32 cellular contexts compared by ENCODE assay signal in the genomic region with DNA sequence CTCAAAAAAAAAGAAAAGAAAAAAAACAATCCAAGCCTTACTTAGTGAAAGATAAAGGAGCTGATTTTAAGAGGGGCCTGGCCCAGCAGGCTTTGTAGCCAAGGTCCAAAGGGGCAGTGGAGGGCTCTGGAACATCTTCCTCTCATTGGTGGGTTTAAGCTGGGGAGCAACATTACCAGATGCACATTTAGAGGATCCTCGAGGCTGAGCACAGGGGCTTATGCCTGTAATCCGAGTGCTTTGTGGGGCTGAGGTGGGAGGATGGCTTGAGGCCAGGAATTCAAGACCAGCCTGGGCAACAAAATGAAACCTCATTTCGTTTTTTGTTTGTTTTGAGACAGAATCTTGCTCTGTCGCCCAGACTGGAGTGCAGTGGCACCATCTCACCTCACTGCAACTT. TPM values are rescaled to one million over a fixed set of nuclear protein-coding genes. Genes with fewer than 3 reads are reported as not detected.
A peak's percentile ranks its signal among the peaks of the same experiment; 100 is the strongest.
DNase-seq lines count a peak whose midpoint lies in the region; FAIRE-seq and TF ChIP-seq lines count a peak whose summit lies in the region.
"Had no signal": no experiment of that assay in that cellular context is flagged by ENCODE, and none has a peak within 500 bp of the region (broad histone marks: within the 10 kb centered on the region; RNA-seq: fewer than 3 reads in every experiment).

No MANE protein-coding gene starts in this region.

- no peaks in the 10 kb centered on the region for H3K9me2 ChIP-seq in hepatocyte (replicated peaks; ENCODE audit: insufficient read depth)

- H3K79me2 ChIP-seq in hepatocyte (no peaks in the 10 kb centered on the region), smooth muscle cell (ENCODE audit: low read depth) (no peaks in the 10 kb centered on the region)

- intact Hi-C loops in activated T-helper 1 cell treated with anti-CD3 and anti-CD28 coated beads, Interleukin-12 subunit alpha, Interleukin-12 subunit beta, Interleukin-2, Interleukin-4 antibody, amounts not matched to agents 30 ng/mL and 10 ng/mL and 1 ng/mL, durations not matched to agents 14 hours and 24 hours and 36 hours (cut with micrococcal nuclease): no loop called here

- H3K27me3 ChIP-seq in hepatocyte (no peaks in the 10 kb centered on the region), smooth muscle cell (ENCODE audit: low read depth) (no peaks in the 10 kb centered on the region)
- H3K27me3 ChIP-seq: body of pancreas, esophagus muscularis mucosa, heart right ventricle had no signal

- H3K27me3 Mint-ChIP-seq in activated T-helper 1 cell treated with anti-CD3 and anti-CD28 coated beads, Interleukin-12 subunit alpha, Interleukin-12 subunit beta, Interleukin-2, Interleukin-4 antibody, amounts not matched to agents 30 ng/mL and 10 ng/mL and 1 ng/mL, durations not matched to agents 14 hours and 24 hours and 36 hours (ENCODE audit: insufficient read depth): peaks cover 6% of the 10 kb centered on the region

- H3K4me3 Mint-ChIP-seq in activated T-helper 1 cell treated with anti-CD3 and anti-CD28 coated beads, Interleukin-12 subunit alpha, Interleukin-12 subunit beta, Interleukin-2, Interleukin-4 antibody, amounts not matched to agents 30 ng/mL and 10 ng/mL and 1 ng/mL, durations not matched to agents 14 hours and 24 hours and 36 hours: no peak overlapping the region
- H3K4me3 Mint-ChIP-seq: naive thymus-derived CD4-positive, alpha-beta T cell; stimulated activated naive B cell treated with anti-CD40 and anti-IgM and Interleukin-4, amounts not matched to agents 10 μg/mL and 1 μg/mL and 100 μg/mL, for 72 hours had no signal

- FAIRE-seq in H54 (lab: Jason Lieb, UNC): no peak
- FAIRE-seq: endometrium had no signal

- no peaks in the 10 kb centered on the region for H3K36me3 Mint-ChIP-seq in activated T-helper 1 cell treated with anti-CD3 and anti-CD28 coated beads, Interleukin-12 subunit alpha, Interleukin-12 subunit beta, Interleukin-2, Interleukin-4 antibody, amounts not matched to agents 30 ng/mL and 10 ng/mL and 1 ng/mL, durations not matched to agents 14 hours and 24 hours and 36 hours (ENCODE audit: low read depth)
- H3K36me3 Mint-ChIP-seq: naive thymus-derived CD4-positive, alpha-beta T cell; stimulated activated naive B cell treated with anti-CD40 and anti-IgM and Interleukin-4, amounts not matched to agents 10 μg/mL and 1 μg/mL and 100 μg/mL, for 72 hours had no signal

- WGBS in hepatocyte (ENCODE audit: low lambda C conversion rate, missing lambda C conversion rate): 36% methylated on average over 4 of the region's 4 CpGs
- 26% methylated on average over 4 of the region's 4 CpGs for WGBS in smooth muscle cell (ENCODE audit: low lambda C conversion rate)

- H3K9me3 ChIP-seq in hepatocyte (ENCODE audit: low read depth): no peaks in the 10 kb centered on the region
- no peaks in the 10 kb centered on the region for H3K9me3 ChIP-seq in smooth muscle cell (replicated peaks; ENCODE audit: low read depth)
- H3K9me3 ChIP-seq: body of pancreas, esophagus muscularis mucosa, heart right ventricle had no signal

- H3K4me3 ChIP-seq in hepatocyte (no peak overlapping the region), smooth muscle cell (no peak overlapping the region)
- H3K4me3 ChIP-seq: body of pancreas, esophagus muscularis mucosa, heart right ventricle, SK-N-MC had no signal

- DNase-seq in NCI-H1092 treated with DMSO at 0.1 percent for 48 hours (lab: John Stamatoyannopoulos, UW): peak; percentile 6
- DNase-seq in NCI-H1092 (lab: John Stamatoyannopoulos, UW): no peak
- peak; percentile 78 for DNase-seq in NCI-H82 treated with DMSO at 0.1 percent for 48 hours (lab: John Stamatoyannopoulos, UW; ENCODE audit: unreplicated experiment)
- no peak for DNase-seq in hepatocyte (ENCODE audit: low spot score)
- DNase-seq in smooth muscle cell (lab: John Stamatoyannopoulos, UW; ENCODE audit: unreplicated experiment): no peak
- DNase-seq in activated T-helper 1 cell treated with anti-CD3 and anti-CD28 coated beads, Interleukin-12 subunit alpha, Interleukin-12 subunit beta, Interleukin-2, Interleukin-4 antibody, amounts not matched to agents 30 ng/mL and 10 ng/mL and 1 ng/mL, durations not matched to agents 14 hours and 24 hours and 36 hours (ENCODE audit: low spot score): no peak
- no peak for DNase-seq in T1000 (lab: John Stamatoyannopoulos, UW)
- DNase-seq in H54 (ENCODE audit: insufficient read length, low spot score): no peak
- DNase-seq: activated CD4-positive, alpha-beta T cell treated with anti-CD3 and anti-CD28 coated beads, Interleukin-2, amount 50 U/mL, for 4 hours; activated CD4-positive, CD25-positive, alpha-beta regulatory T cell; activated naive CD4-positive, alpha-beta T cell treated with Interleukin-2 at 50 U/mL for 16 hours; activated T-cell treated with anti-CD3 and anti-CD28 coated beads, Interleukin-2, amount 50 U/mL, for 48 hours; body of pancreas; C1 segment of cervical spinal cord; COR-L47; DMS53; foreskin melanocyte; GDM1; heart right ventricle; midbrain; naive thymus-derived CD4-positive, alpha-beta T cell; NCI-H1417; NCI-H2029; NCI-H446 treated with DMSO at 0.1 percent for 48 hours; stimulated activated naive B cell treated with anti-CD40 and anti-IgM and Interleukin-4, amounts not matched to agents 10 μg/mL and 1 μg/mL and 100 μg/mL, for 72 hours; T-helper 1 cell had no signal

- peaks cover 7% of the 10 kb centered on the region for H3F3A ChIP-seq in smooth muscle cell (ENCODE audit: low read depth)

- no peak overlapping the region for H3K27ac Mint-ChIP-seq in activated T-helper 1 cell treated with anti-CD3 and anti-CD28 coated beads, Interleukin-12 subunit alpha, Interleukin-12 subunit beta, Interleukin-2, Interleukin-4 antibody, amounts not matched to agents 30 ng/mL and 10 ng/mL and 1 ng/mL, durations not matched to agents 14 hours and 24 hours and 36 hours
- H3K27ac Mint-ChIP-seq: naive thymus-derived CD4-positive, alpha-beta T cell; stimulated activated naive B cell treated with anti-CD40 and anti-IgM and Interleukin-4, amounts not matched to agents 10 μg/mL and 1 μg/mL and 100 μg/mL, for 72 hours had no signal

- no peak for TF ChIP-seq POLR2A in H54 (IDR thresholded peaks at IDR 0.05; ENCODE audit: low read depth, low read length)

- H3K4me2 ChIP-seq in hepatocyte (peak overlapping the region; percentile 46), smooth muscle cell (peak overlapping the region; percentile 7)

- no peak overlapping the region for H2AFZ ChIP-seq in hepatocyte
- no peak overlapping the region for H2AFZ ChIP-seq in smooth muscle cell (ENCODE audit: low read depth)

- H3K4me1 Mint-ChIP-seq in activated T-helper 1 cell treated with anti-CD3 and anti-CD28 coated beads, Interleukin-12 subunit alpha, Interleukin-12 subunit beta, Interleukin-2, Interleukin-4 antibody, amounts not matched to agents 30 ng/mL and 10 ng/mL and 1 ng/mL, durations not matched to agents 14 hours and 24 hours and 36 hours (ENCODE audit: low read depth): no peaks in the 10 kb centered on the region
- H3K4me1 Mint-ChIP-seq: naive thymus-derived CD4-positive, alpha-beta T cell; stimulated activated naive B cell treated with anti-CD40 and anti-IgM and Interleukin-4, amounts not matched to agents 10 μg/mL and 1 μg/mL and 100 μg/mL, for 72 hours had no signal

- H3K36me3 ChIP-seq in hepatocyte (replicated peaks; ENCODE audit: insufficient read depth, low read depth) (no peaks in the 10 kb centered on the region), smooth muscle cell (ENCODE audit: low read depth) (no peaks in the 10 kb centered on the region)
- H3K36me3 ChIP-seq: esophagus muscularis mucosa, heart right ventricle had no signal

- no peak for TF ChIP-seq CTCF in hepatocyte (IDR thresholded peaks at IDR 0.05; ENCODE audit: poor library complexity)
- no peak for TF ChIP-seq CTCF in smooth muscle cell (IDR thresholded peaks at IDR 0.05; ENCODE audit: borderline replicate concordance, insufficient read depth, poor library complexity, severe bottlenecking)

- H3K4me1 ChIP-seq in hepatocyte (ENCODE audit: insufficient read depth) (peaks cover 26% of the 10 kb centered on the region), smooth muscle cell (ENCODE audit: low read depth) (peaks cover 6% of the 10 kb centered on the region)
- H3K4me1 ChIP-seq: body of pancreas, esophagus muscularis mucosa, heart right ventricle had no signal

- H4K20me1 ChIP-seq in hepatocyte (ENCODE audit: insufficient read depth, poor library complexity, severe bottlenecking) (no peaks in the 10 kb centered on the region), smooth muscle cell (ENCODE audit: low read depth) (no peaks in the 10 kb centered on the region)

- H3K9me3 Mint-ChIP-seq in activated T-helper 1 cell treated with anti-CD3 and anti-CD28 coated beads, Interleukin-12 subunit alpha, Interleukin-12 subunit beta, Interleukin-2, Interleukin-4 antibody, amounts not matched to agents 30 ng/mL and 10 ng/mL and 1 ng/mL, durations not matched to agents 14 hours and 24 hours and 36 hours: no peaks in the 10 kb centered on the region
- H3K9me3 Mint-ChIP-seq: naive thymus-derived CD4-positive, alpha-beta T cell; stimulated activated naive B cell treated with anti-CD40 and anti-IgM and Interleukin-4, amounts not matched to agents 10 μg/mL and 1 μg/mL and 100 μg/mL, for 72 hours had no signal

- no peak overlapping the region for H3K9ac ChIP-seq in smooth muscle cell (ENCODE audit: low read depth)

- H3K27ac ChIP-seq in hepatocyte (peak overlapping the region; percentile 34), smooth muscle cell (ENCODE audit: low read depth) (no peak overlapping the region)
- H3K27ac ChIP-seq: 22Rv1, body of pancreas, esophagus muscularis mucosa, heart right ventricle, SK-N-MC had no signal

RNA-seq across cellular contexts. Expression of a gene that starts 8.0 kb away (rescaled TPM):
- total RNA-seq in hepatocyte: 21.1 and 31.0 TPM in 2 replicates
- 71.7 and 91.7 TPM in 2 replicates for polyA plus RNA-seq in hepatocyte
- 21.5 and 61.5 TPM in 2 replicates for total RNA-seq in smooth muscle cell
- 92.2 and 94.4 TPM in 2 replicates for polyA plus RNA-seq in smooth muscle cell
- 51.0 and 52.1 TPM in 2 replicates for total RNA-seq in activated T-helper 1 cell treated with anti-CD3 and anti-CD28 coated beads, Interleukin-12 subunit alpha, Interleukin-12 subunit beta, Interleukin-2, Interleukin-4 antibody, amounts not matched to agents 30 ng/mL and 10 ng/mL and 1 ng/mL, durations not matched to agents 14 hours and 24 hours and 36 hours

RNA-seq across cellular contexts. Expression of a gene that starts 36.8 kb away (rescaled TPM):
- total RNA-seq in hepatocyte (0.20 and 0.23 TPM in 2 replicates), smooth muscle cell (0.49 and 0.76 TPM in 2 replicates)
- polyA plus RNA-seq in hepatocyte (4.5 and 5.5 TPM in 2 replicates), smooth muscle cell (3.7 and 4.7 TPM in 2 replicates)
- 0.39 and 0.49 TPM in 2 replicates for total RNA-seq in activated T-helper 1 cell treated with anti-CD3 and anti-CD28 coated beads, Interleukin-12 subunit alpha, Interleukin-12 subunit beta, Interleukin-2, Interleukin-4 antibody, amounts not matched to agents 30 ng/mL and 10 ng/mL and 1 ng/mL, durations not matched to agents 14 hours and 24 hours and 36 hours
- total RNA-seq: body of pancreas, dermis microvascular lymphatic vessel endothelial cell, ureter had no signal

RNA-seq across cellular contexts. Expression of a gene that starts 57.2 kb away (rescaled TPM):
- total RNA-seq in hepatocyte: 11.7 and 13.1 TPM in 2 replicates
- polyA plus RNA-seq in hepatocyte: 4.3 TPM in 2 replicates
- total RNA-seq in smooth muscle cell: 6.6 and 9.3 TPM in 2 replicates
- 1.9 and 3.5 TPM in 2 replicates for polyA plus RNA-seq in smooth muscle cell
- 111 and 114 TPM in 2 replicates for total RNA-seq in activated T-helper 1 cell treated with anti-CD3 and anti-CD28 coated beads, Interleukin-12 subunit alpha, Interleukin-12 subunit beta, Interleukin-2, Interleukin-4 antibody, amounts not matched to agents 30 ng/mL and 10 ng/mL and 1 ng/mL, durations not matched to agents 14 hours and 24 hours and 36 hours

Comparison
In these comparisons a context has a peak if more than half of its experiments do, and no peak if none do; other contexts are left out.
1. DNase-seq: peak in NCI-H1092 treated with DMSO at 0.1 percent for 48 hours (single experiment) and NCI-H82 treated with DMSO at 0.1 percent for 48 hours (single experiment); none in NCI-H1092 (single experiment), hepatocyte (single experiment), smooth muscle cell (single experiment), activated T-helper 1 cell treated with anti-CD3 and anti-CD28 coated beads, Interleukin-12 subunit alpha, Interleukin-12 subunit beta, Interleukin-2, Interleukin-4 antibody, amounts not matched to agents 30 ng/mL and 10 ng/mL and 1 ng/mL, durations not matched to agents 14 hours and 24 hours and 36 hours (single experiment), T1000 (single experiment) and H54 (single experiment).